Comparison of ENCODE assay signal across 8 cellular contexts in genomic region chr1:2585318-2586092, GRCh38. TPM values are rescaled to one million over a fixed set of nuclear protein-coding genes. Genes with fewer than 3 reads are reported as not detected.
DNase-seq lines count a peak whose midpoint lies in the region; ATAC-seq and TF ChIP-seq lines count a peak whose summit lies in the region.

No MANE protein-coding gene starts in this region.

- intact Hi-C loops in MCF 10A (cut with micrococcal nuclease) (loop anchor here (2.0 kb wide), 1 partner anchor 57 kb away; no protein-coding TSS in a partner anchor), spleen (cut with DNase I; ENCODE audit: low total_unique reads) (no loop called here)

- H3K27ac ChIP-seq in VCaP: peak overlapping the region; percentile 91
- peak overlapping the region; percentile 95 to 100 (median 99) for H3K27ac ChIP-seq in spleen

- peaks cover 27 to 79% (median 55%) of the 10 kb centered on the region in 6 donors for H3K4me1 ChIP-seq in spleen

- peak overlapping the region; percentile 61 to 95 (median 82) for H3K4me3 ChIP-seq in spleen

- peak overlapping the region; percentile 89 for H3K27ac Mint-ChIP-seq in MCF 10A (ENCODE audit: low read depth, unreplicated experiment)

- peak; percentile 36 for ATAC-seq in GM21381 (IDR thresholded peaks at IDR 0.05; ENCODE audit: unreplicated experiment)
- ATAC-seq in GM19328 (IDR thresholded peaks at IDR 0.05; ENCODE audit: unreplicated experiment): no peak

- WGBS in spleen, 5 donors: 0 to 1% (median 0%) methylated on average over 13 to 28 of the region's 28 CpGs

- peak; percentile 30 for DNase-seq in COLO829 (ENCODE audit: low spot score)
- DNase-seq in Kasumi-1 (lab: John Stamatoyannopoulos, UW): peak; percentile 94 to 98
- peak; percentile 31 for DNase-seq in MCF 10A (ENCODE audit: unreplicated experiment)
- peak; percentile 69 for DNase-seq in iPS-NIHi11 (ENCODE audit: low spot score)
- peak; percentile 93 for DNase-seq in spleen

- no peaks in the 10 kb centered on the region for H3K9me3 Mint-ChIP-seq in MCF 10A (ENCODE audit: unreplicated experiment)

- H3K9me3 ChIP-seq in spleen: no peaks in the 10 kb centered on the region

- H3K27me3 Mint-ChIP-seq in MCF 10A (ENCODE audit: insufficient read depth, unreplicated experiment): no peaks in the 10 kb centered on the region

- no peaks in the 10 kb centered on the region for H3K4me1 Mint-ChIP-seq in MCF 10A (ENCODE audit: insufficient read depth, unreplicated experiment)

- TF ChIP-seq POLR2A in spleen (IDR thresholded peaks at IDR 0.05): peak; percentile 51 to 68 (median 51)

- POLR2A ChIA-PET in MCF 10A (lab: Yijun Ruan, JAX): interaction anchor here (0.6 to 1.9 kb wide), 18 partner anchors 36 to 1199 kb away, joined by 3 to 8 read pairs (median 4); partner anchors contain the start of genes FAAP20, MORN1, PEX10 and RER1

- H3K4me3 Mint-ChIP-seq in MCF 10A (ENCODE audit: unreplicated experiment): peak overlapping the region; percentile 87

- TF ChIP-seq CTCF in VCaP (conservative IDR thresholded peaks at IDR 0.05) (no peak), MCF 10A (IDR thresholded peaks at IDR 0.05; ENCODE audit: unreplicated experiment) (no peak), spleen (IDR thresholded peaks at IDR 0.05 in 8 of 11, conservative IDR thresholded peaks at IDR 0.05 in 3 of 11) (peak in 1 of 11 experiments; percentile 26)

- CTCF ChIA-PET in MCF 10A (lab: Yijun Ruan, JAX): interaction anchor here (0.5 to 1.6 kb wide), 7 partner anchors 37 to 1037 kb away, joined by 3 to 6 read pairs (median 3); no protein-coding TSS in a partner anchor

- peaks cover 0 to 24% (median 8%) of the 10 kb centered on the region in 6 donors for H3K36me3 ChIP-seq in spleen

- H3K27me3 ChIP-seq in spleen (replicated peaks in 1 of 7): peaks cover 0 to 7% (median 0%) of the 10 kb centered on the region in 7 donors

- H3K36me3 Mint-ChIP-seq in MCF 10A (ENCODE audit: insufficient read depth, unreplicated experiment): peaks cover 8% of the 10 kb centered on the region

- BruUV-seq in MCF 10A (replicated peaks; lab: Mats Ljungman, UMichigan): no TSS peak

RNA-seq across cellular contexts. Expression of gene PRXL2B, which starts 1.1 kb away (rescaled TPM):
- 10.3 and 12.6 TPM in 2 replicates for total RNA-seq in MCF 10A (2022)
- total RNA-seq in spleen: 10 to 100 TPM; 21.9 to 43.0 (median 26.7) TPM
- 10 to 100 TPM; 10.7 to 29.0 (median 13.2) TPM for polyA plus RNA-seq in spleen

RNA-seq across cellular contexts. Expression of gene TNFRSF14, which starts 29.3 kb away (rescaled TPM):
- total RNA-seq in MCF 10A (2022) (4.2 and 4.6 TPM in 2 replicates), spleen (100 to 1,000 TPM; 146 to 203 (median 190) TPM)
- polyA plus RNA-seq in spleen: 100 to 1,000 TPM; 167 to 366 (median 302) TPM

RNA-seq across cellular contexts. Expression of gene MMEL1, which starts 47.3 kb away (rescaled TPM):
- not detected in 2 replicates for total RNA-seq in MCF 10A (2022)
- total RNA-seq in spleen: 1 to 10 TPM in 6 of 7 donors, not detected in 1; 1.9 to 4.6 (median 3.5) TPM
- polyA plus RNA-seq in spleen: 1 to 10 TPM; 2.5 to 6.4 (median 2.9) TPM

RNA-seq across cellular contexts. Expression of gene HES5, which starts 55.4 kb away (rescaled TPM):
- total RNA-seq in MCF 10A (2022): not detected in 2 replicates
- under 1 TPM in 4 of 7 donors, not detected in 3; 0.36 to 0.54 (median 0.42) TPM for total RNA-seq in spleen
- under 1 TPM in 1 of 3 donors, not detected in 2; 0.36 TPM for polyA plus RNA-seq in spleen

RNA-seq across cellular contexts. Expression of gene PANK4, which starts 59.1 kb away (rescaled TPM):
- total RNA-seq in MCF 10A (2022) (22.1 and 25.4 TPM in 2 replicates), spleen (10 to 100 TPM; 34.9 to 49.5 (median 47.6) TPM)
- polyA plus RNA-seq in spleen: 10 to 100 TPM; 13.8 to 30.6 (median 14.0) TPM

Comparison
In these comparisons a context has a peak if more than half of its experiments do, and no peak if none do; other contexts are left out.
1. DNase-seq: peak in every context shown above with its lines; median percentile 96 in Kasumi-1; 93 in spleen; 69 in iPS-NIHi11; 31 in MCF 10A; 30 in COLO829.
2. RNA of gene TNFRSF14, which starts 29.3 kb away (total RNA-seq): 146 to 203 TPM in spleen; 4.2 to 4.6 TPM in MCF 10A; every median in the first group is over 10 times any median in the second.